Comparison of ENCODE assay signal across 23 cellular contexts in the genomic region with DNA sequence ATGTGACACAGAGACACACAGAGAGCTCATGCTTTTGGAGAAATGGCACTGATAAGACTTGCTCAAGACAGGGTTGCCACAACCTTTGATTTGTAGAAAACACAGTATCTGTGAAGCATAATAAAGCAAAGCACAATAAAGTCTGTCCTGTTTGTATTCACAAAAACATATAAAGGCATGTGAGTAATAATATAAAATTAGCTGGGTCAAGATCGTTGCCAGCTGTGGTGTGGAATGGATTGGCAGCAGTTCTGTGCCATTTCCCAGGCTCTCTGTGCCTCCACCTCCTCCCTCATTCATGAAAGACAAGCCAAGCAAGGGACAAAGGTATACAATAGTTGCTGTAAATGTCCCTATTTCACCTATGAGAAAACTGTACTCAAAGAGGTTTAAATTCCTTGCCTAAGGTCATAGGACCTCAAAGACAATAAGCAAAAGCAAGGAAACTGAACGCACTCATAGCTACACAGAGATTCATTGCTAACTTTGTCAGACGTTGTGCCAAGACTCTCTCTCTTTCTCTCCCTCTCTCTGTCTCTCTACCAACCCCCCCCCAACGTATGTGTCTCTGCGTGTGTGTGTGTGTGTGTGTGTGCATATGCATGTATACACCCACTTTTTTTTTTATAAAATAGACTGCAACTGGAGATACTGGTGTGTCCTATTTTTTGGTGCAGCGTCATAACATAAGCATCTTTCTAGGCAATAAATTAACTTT. TPM values are rescaled to one million over a fixed set of nuclear protein-coding genes. Genes with fewer than 3 reads are reported as not detected.
DNase-seq lines count a peak whose midpoint lies in the region; ATAC-seq and TF ChIP-seq lines count a peak whose summit lies in the region.
"Had no signal": no experiment of that assay in that cellular context is flagged by ENCODE, and none has a peak within 500 bp of the region (broad histone marks: within the 10 kb centered on the region; RNA-seq: fewer than 3 reads in every experiment).

No MANE protein-coding gene starts in this region.

- no peak overlapping the region for H2AFZ ChIP-seq in fibroblast of lung (ENCODE audit: low read length)

- H3K9me3 ChIP-seq in left ventricle myocardium inferior (replicated peaks) (no peaks in the 10 kb centered on the region), fibroblast of lung (ENCODE audit: control insufficient read depth, insufficient read depth, low read depth, low read length) (no peaks in the 10 kb centered on the region), psoas muscle (no peaks in the 10 kb centered on the region), A673 (ENCODE audit: low read depth, low read length, poor library complexity, severe bottlenecking) (no peaks in the 10 kb centered on the region), left lung (no peaks in the 10 kb centered on the region)
- no peaks in the 10 kb centered on the region for H3K9me3 ChIP-seq in CD4-positive, alpha-beta memory T cell (ENCODE audit: control insufficient read depth in 1 of 2, low read length in 2 of 2)
- H3K9me3 ChIP-seq: neutrophil, thyroid gland had no signal

- no peaks in the 10 kb centered on the region for H3K36me3 Mint-ChIP-seq in CD4-positive, alpha-beta memory T cell
- H3K36me3 Mint-ChIP-seq: T-cell had no signal

- CTCF ChIA-PET in CD4-positive, alpha-beta memory T cell (lab: Charles Lee; ENCODE audit: partially characterized antibody), result interaction anchor here (1.4 kb wide), 1 partner anchor 99 kb away, joined by 4 read pairs; no protein-coding TSS in a partner anchor
- CTCF ChIA-PET in A673 (lab: Charles Lee), result no interaction called here

- ATAC-seq in Right ventricle myocardium inferior (no peak), psoas muscle (peak in 3 of 4 donors; percentile 55 to 68 (median 57)), HG02642 (IDR thresholded peaks at IDR 0.05; ENCODE audit: poor library complexity, unreplicated experiment) (no peak), left lung (no peak)
- ATAC-seq: foreskin keratinocyte, T-cell had no signal

- H3K27ac Mint-ChIP-seq in CD4-positive, alpha-beta memory T cell, result no peak overlapping the region
- H3K27ac Mint-ChIP-seq: activated CD4-positive, alpha-beta T cell treated with anti-CD3 and anti-CD28 coated beads, Interleukin-2, amount 10 ng/mL, durations not matched to agents 24 days and 14 days; endodermal cell; T-cell had no signal

- POLR2A ChIA-PET in CD4-positive, alpha-beta memory T cell (lab: Charles Lee; ENCODE audit: partially characterized antibody), result no interaction called here
- POLR2A ChIA-PET in A673 (lab: Charles Lee; ENCODE audit: low non-redundant PET), result no interaction called here

- WGBS in psoas muscle, 3 donors, result 37 to 50% (median 45%) methylated on average over 6 of the region's 6 CpGs

- H3K36me3 ChIP-seq in left ventricle myocardium inferior (no peaks in the 10 kb centered on the region), fibroblast of lung (ENCODE audit: control insufficient read depth, insufficient read depth, low read length) (no peaks in the 10 kb centered on the region), psoas muscle (ENCODE audit: insufficient read depth in 1 of 2, low read depth in 1 of 2) (no peaks in the 10 kb centered on the region), A673 (ENCODE audit: insufficient read depth, low read length, poor library complexity, severe bottlenecking) (no peaks in the 10 kb centered on the region), left lung (no peaks in the 10 kb centered on the region)
- no peaks in the 10 kb centered on the region for H3K36me3 ChIP-seq in CD4-positive, alpha-beta memory T cell (ENCODE audit: insufficient read depth, low read length)
- H3K36me3 ChIP-seq: neutrophil, thyroid gland had no signal

- no TSS peak for BruUV-seq in A673 (replicated peaks; lab: Mats Ljungman, UMichigan)

- H3K27me3 Mint-ChIP-seq in CD4-positive, alpha-beta memory T cell, result peaks cover 2 to 3% of the 10 kb centered on the region in 2 donors

- no peak overlapping the region for H3K4me2 ChIP-seq in fibroblast of lung (ENCODE audit: extremely low read depth, insufficient read depth, low read length)

- H3K4me1 ChIP-seq in left ventricle myocardium inferior, result peaks cover 66% of the 10 kb centered on the region
- peaks cover 24% of the 10 kb centered on the region for H3K4me1 ChIP-seq in fibroblast of lung (ENCODE audit: control insufficient read depth, extremely low read depth, insufficient read depth, low read length)
- peaks cover 56% of the 10 kb centered on the region for H3K4me1 ChIP-seq in psoas muscle
- no peaks in the 10 kb centered on the region for H3K4me1 ChIP-seq in CD4-positive, alpha-beta memory T cell (ENCODE audit: insufficient read depth, low read length)
- H3K4me1 ChIP-seq in A673 (ENCODE audit: insufficient read depth, low read length, poor library complexity, severe bottlenecking), result peaks cover 19% of the 10 kb centered on the region
- peaks cover 5 to 15% of the 10 kb centered on the region in 2 donors for H3K4me1 ChIP-seq in left lung

- no peak overlapping the region for H3K4me3 Mint-ChIP-seq in CD4-positive, alpha-beta memory T cell
- H3K4me3 Mint-ChIP-seq: activated CD4-positive, alpha-beta T cell treated with anti-CD3 and anti-CD28 coated beads, Interleukin-2, amount 10 ng/mL, durations not matched to agents 24 days and 14 days; central memory CD8-positive, alpha-beta T cell; endodermal cell; T-cell had no signal

- H3K27me3 ChIP-seq in left ventricle myocardium inferior (ENCODE audit: low read depth) (no peaks in the 10 kb centered on the region), fibroblast of lung (ENCODE audit: control insufficient read depth, insufficient read depth, low read length) (no peaks in the 10 kb centered on the region), psoas muscle (ENCODE audit: insufficient read depth in 3 of 3, low read length in 2 of 3) (no peaks in the 10 kb centered on the region), A673 (replicated peaks; ENCODE audit: insufficient read depth, low read depth, low read length, poor library complexity) (no peaks in the 10 kb centered on the region), left lung (peaks cover 0 to 7% of the 10 kb centered on the region in 2 donors)
- no peaks in the 10 kb centered on the region for H3K27me3 ChIP-seq in CD4-positive, alpha-beta memory T cell (ENCODE audit: insufficient read depth, low read length)
- H3K27me3 ChIP-seq: foreskin keratinocyte, neutrophil, thyroid gland had no signal

- no peak overlapping the region for H3K27ac ChIP-seq in left ventricle myocardium inferior (replicated peaks)
- peak overlapping the region; percentile 31 for H3K27ac ChIP-seq in fibroblast of lung (ENCODE audit: insufficient read depth, low read length)
- H3K27ac ChIP-seq in psoas muscle, result peak overlapping the region; percentile 78
- H3K27ac ChIP-seq in CD4-positive, alpha-beta memory T cell (ENCODE audit: low read depth, low read length), result no peak overlapping the region
- no peak overlapping the region for H3K27ac ChIP-seq in A673 (ENCODE audit: low read depth, low read length, poor library complexity, severe bottlenecking)
- H3K27ac ChIP-seq in left lung, result no peak overlapping the region
- H3K27ac ChIP-seq: 22Rv1, foreskin keratinocyte, neutrophil, thyroid gland had no signal

- DNase-seq in Right ventricle myocardium inferior (ENCODE audit: missing footprints) (peak; percentile 11), left ventricle myocardium inferior (no peak), fibroblast of lung (ENCODE audit: low read depth in 2 of 2) (peak in 1 of 2 donors; percentile 70), psoas muscle (peak in 1 of 2 donors; percentile 48), A673 (ENCODE audit: low spot score) (no peak), left lung (no peak)
- no peak for DNase-seq in CD4-positive, alpha-beta memory T cell
- DNase-seq: activated CD4-positive, alpha-beta T cell treated with anti-CD3 and anti-CD28 coated beads, Interleukin-2, amount 10 ng/mL, durations not matched to agents 24 days and 14 days; activated CD8-positive, alpha-beta memory T cell treated with anti-CD3 and anti-CD28 coated beads, Interleukin-2, amount 50 U/mL, for 4 hours; activated effector memory CD4-positive, alpha-beta T cell treated with anti-CD3 and anti-CD28 coated beads, Interleukin-2, amount 50 U/mL, for 16 hours; endodermal cell; Karpas-422; NCI-H1092 treated with DMSO at 0.1 percent for 48 hours; NCI-H2081; NCI-H510A; stimulated activated CD4-positive, alpha-beta T cell treated with anti-CD3 and anti-CD28 coated beads, Interleukin-15, amount 100 ng/mL, for 24 hours; T-cell; thyroid gland had no signal

- H3K79me2 ChIP-seq in fibroblast of lung (ENCODE audit: control insufficient read depth, insufficient read depth, low read length), result peaks cover 6% of the 10 kb centered on the region

- H3K4me3 ChIP-seq in left ventricle myocardium inferior (no peak overlapping the region), fibroblast of lung (replicated peaks in 1 of 4; ENCODE audit: control extremely low read depth in 1 of 4, insufficient read depth in 1 of 4, low read depth in 3 of 4, low read length in 4 of 4) (no peak overlapping the region), psoas muscle (no peak overlapping the region), A673 (ENCODE audit: low read depth, low read length, poor library complexity, severe bottlenecking) (no peak overlapping the region), left lung (no peak overlapping the region)
- no peak overlapping the region for H3K4me3 ChIP-seq in CD4-positive, alpha-beta memory T cell (ENCODE audit: low read length in 2 of 2)
- H3K4me3 ChIP-seq: thyroid gland had no signal

- H4K20me1 ChIP-seq in fibroblast of lung (ENCODE audit: control insufficient read depth, extremely low read depth, insufficient read depth, low read length), result no peaks in the 10 kb centered on the region

- no peaks in the 10 kb centered on the region for H3K9me3 Mint-ChIP-seq in CD4-positive, alpha-beta memory T cell
- H3K9me3 Mint-ChIP-seq: activated CD4-positive, alpha-beta T cell treated with anti-CD3 and anti-CD28 coated beads, Interleukin-2, amount 10 ng/mL, durations not matched to agents 24 days and 14 days; central memory CD8-positive, alpha-beta T cell; endodermal cell; T-cell had no signal

- H3K4me1 Mint-ChIP-seq in CD4-positive, alpha-beta memory T cell, result peaks cover 0 to 2% (median 0%) of the 10 kb centered on the region in 4 donors
- H3K4me1 Mint-ChIP-seq: activated CD4-positive, alpha-beta T cell treated with anti-CD3 and anti-CD28 coated beads, Interleukin-2, amount 10 ng/mL, durations not matched to agents 24 days and 14 days had no signal

- no peak overlapping the region for H3K9ac ChIP-seq in fibroblast of lung (ENCODE audit: insufficient read depth, low read length)

- intact Hi-C loops in Right ventricle myocardium inferior (cut with DNase I) (loop anchor here (5.0 kb wide), 2 partner anchors 34 to 36 kb away; partner anchors contain the start of gene CHST3), left ventricle myocardium inferior (cut with micrococcal nuclease) (no loop called here), psoas muscle (cut with DNase I) (loop anchor here in 1 of 2 donors (2.0 kb wide), 1 partner anchor 19 kb away; no protein-coding TSS in a partner anchor), A673 (cut with micrococcal nuclease; ENCODE audit: unreplicated experiment) (no loop called here), left lung (cut with DNase I) (no loop called here)
- intact Hi-C loops in CD4-positive, alpha-beta memory T cell (cut with micrococcal nuclease), result no loop called here

- no peak for TF ChIP-seq CTCF in left ventricle myocardium inferior (IDR thresholded peaks at IDR 0.05; ENCODE audit: borderline replicate concordance)
- TF ChIP-seq CTCF in fibroblast of lung (conservative IDR thresholded peaks at IDR 0.05 in 1 of 2, IDR thresholded peaks at IDR 0.05 in 1 of 2; ENCODE audit: low read depth in 1 of 2, low read length in 2 of 2), result no peak
- TF ChIP-seq CTCF in psoas muscle (IDR thresholded peaks at IDR 0.05), result no peak
- TF ChIP-seq CTCF in A673 (conservative IDR thresholded peaks at IDR 0.05; ENCODE audit: low read depth, low read length), result no peak
- TF ChIP-seq CTCF in left lung (IDR thresholded peaks at IDR 0.05), result no peak

RNA-seq across cellular contexts. Expression of gene CHST3, which starts 31.8 kb away (rescaled TPM):
- total RNA-seq in Right ventricle myocardium inferior (18.1 TPM), left ventricle myocardium inferior (18.0 TPM), fibroblast of lung (24.1 and 29.9 TPM in 2 replicates), psoas muscle (10 to 100 TPM; 10.6 to 44.0 (median 16.6) TPM), A673 (2021) (8.7 and 10.0 TPM in 2 replicates), left lung (10 to 100 TPM; 10.3 to 20.1 TPM)
- polyA plus RNA-seq in fibroblast of lung (8.1 and 9.1 TPM in 2 replicates), psoas muscle (10 to 100 TPM in 1 of 3 donors, 1 to 10 TPM in 2; 3.3 to 12.1 (median 8.2) TPM)
- polyA plus RNA-seq in fibroblast of lung (2012), result 9.1 and 11.8 TPM in 2 replicates
- 15.8 and 16.8 TPM in 2 replicates for polyA minus RNA-seq in fibroblast of lung (ENCODE audit: low replicate concordance)
- total RNA-seq in CD4-positive, alpha-beta memory T cell, result not detected
- polyA plus RNA-seq in CD4-positive, alpha-beta memory T cell, result not detected

Comparison
In these comparisons a context has a peak if more than half of its experiments do, and no peak if none do; other contexts are left out.
1. ATAC-seq: peak in psoas muscle (3 of 4); none in Right ventricle myocardium inferior (single experiment), HG02642 (single experiment) and left lung (single experiment).
2. H3K27ac ChIP-seq: peak in fibroblast of lung (single experiment) and psoas muscle (single experiment); none in left ventricle myocardium inferior (single experiment), CD4-positive, alpha-beta memory T cell (single experiment), A673 (single experiment) and left lung (0 of 2).